1 cellular context compared by ENCODE assay signal in the genomic region with DNA sequence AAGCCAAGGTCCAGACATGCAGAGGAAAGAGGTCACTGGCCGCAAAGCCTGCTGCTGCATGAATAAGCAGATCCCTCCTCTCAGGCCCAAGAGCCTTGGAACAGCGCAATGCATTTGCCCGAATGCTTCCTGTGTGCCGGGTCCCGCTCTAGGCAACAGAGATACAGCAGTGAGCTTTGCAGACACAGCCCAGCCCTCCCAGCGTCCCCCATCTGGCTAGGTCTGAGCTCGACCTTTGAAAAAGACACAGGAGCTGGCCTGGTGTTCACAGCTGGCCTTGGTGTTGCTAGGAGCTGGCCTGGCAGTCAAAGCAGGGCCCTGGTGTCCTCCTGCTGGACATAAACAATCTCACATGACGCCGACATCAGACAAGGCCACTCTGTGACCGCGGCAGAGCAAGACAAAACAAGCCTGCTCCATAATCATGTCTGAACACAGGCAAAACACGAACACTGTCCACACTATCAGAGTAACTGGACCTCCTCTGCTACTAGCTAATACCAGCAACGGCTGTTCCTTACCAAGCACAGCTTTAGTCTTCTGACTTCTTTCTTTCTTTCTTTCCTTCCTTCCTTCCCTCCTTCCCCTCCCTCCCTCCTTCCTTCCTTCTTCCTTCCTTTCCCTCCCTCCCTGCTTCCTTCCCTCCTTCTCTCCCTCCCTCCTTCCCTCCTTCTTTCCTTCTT.
TF ChIP-seq lines count a peak whose summit lies in the region.

No MANE protein-coding gene starts in this region.

TF ChIP-seq in H1, 55 proteins besides CTCF, POLR2A, EP300 and RAD21:
- no peak for TF ChIP-seq E2F6 (IDR thresholded peaks at IDR 0.05)
- TF ChIP-seq, protein P1, sequence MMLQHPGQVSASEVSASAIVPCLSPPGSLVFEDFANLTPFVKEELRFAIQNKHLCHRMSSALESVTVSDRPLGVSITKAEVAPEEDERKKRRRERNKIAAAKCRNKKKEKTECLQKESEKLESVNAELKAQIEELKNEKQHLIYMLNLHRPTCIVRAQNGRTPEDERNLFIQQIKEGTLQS (IDR thresholded peaks at IDR 0.05; ENCODE audit: insufficient read depth, low read depth, low read length) = no peak
- TF ChIP-seq RFX5 (IDR thresholded peaks at IDR 0.05; ENCODE audit: borderline replicate concordance, low read depth, low read length) = no peak
